ENCODE assay signal across 12 cellular contexts in genomic region chr10:19947656-19948055, GRCh38.
DNase-seq lines count a peak whose midpoint lies in the region; ATAC-seq and TF ChIP-seq lines count a peak whose summit lies in the region.
"Had no signal": no experiment of that assay in that cellular context is flagged by ENCODE, and none has a peak within 500 bp of the region (broad histone marks: within the 10 kb centered on the region; RNA-seq: fewer than 3 reads in every experiment).

No MANE protein-coding gene starts in this region.

- CTCF ChIA-PET in Caco-2 (lab: Charles Lee): no interaction called here

- intact Hi-C loops in Caco-2 (cut with micrococcal nuclease; ENCODE audit: unreplicated experiment): no loop called here

- no peaks in the 10 kb centered on the region for H3K4me1 ChIP-seq in Caco-2

- peak; percentile 70 for ATAC-seq in GM18511 (IDR thresholded peaks at IDR 0.05; ENCODE audit: unreplicated experiment)
- peak; percentile 74 for ATAC-seq in GM19463 (IDR thresholded peaks at IDR 0.05; ENCODE audit: unreplicated experiment)
- peak; percentile 46 for ATAC-seq in HG03064 (IDR thresholded peaks at IDR 0.05; ENCODE audit: low read depth, unreplicated experiment)
- no peak for ATAC-seq in HG02870 (IDR thresholded peaks at IDR 0.05; ENCODE audit: unreplicated experiment)
- ATAC-seq: T-cell had no signal

- H3K9me3 Mint-ChIP-seq in osteocyte (ENCODE audit: unreplicated experiment): peaks cover 6% of the 10 kb centered on the region
- no peaks in the 10 kb centered on the region for H3K9me3 Mint-ChIP-seq in Caco-2 (ENCODE audit: unreplicated experiment)

- H3K27me3 Mint-ChIP-seq in osteocyte (ENCODE audit: unreplicated experiment): no peaks in the 10 kb centered on the region
- peaks cover 6% of the 10 kb centered on the region for H3K27me3 Mint-ChIP-seq in Caco-2 (ENCODE audit: insufficient read depth, unreplicated experiment)
- H3K27me3 Mint-ChIP-seq: activated B cell treated with CpG ODN at 0.5 μM for 24 hours, T-cell had no signal

- H3K4me3 Mint-ChIP-seq in osteocyte (ENCODE audit: unreplicated experiment) (no peak overlapping the region), Caco-2 (ENCODE audit: unreplicated experiment) (no peak overlapping the region)
- H3K4me3 Mint-ChIP-seq: activated B cell treated with CpG ODN at 0.5 μM for 24 hours, immature natural killer cell, T-cell had no signal

- H3K4me3 ChIP-seq in Caco-2 (ENCODE audit: low read depth, low read length): no peak overlapping the region

- POLR2A ChIA-PET in Caco-2 (lab: Charles Lee): no interaction called here

- TF ChIP-seq CTCF in osteocyte (IDR thresholded peaks at IDR 0.05): no peak
- no peak for TF ChIP-seq CTCF in Caco-2 (IDR thresholded peaks at IDR 0.05; ENCODE audit: insufficient read depth in 1 of 2, low read depth in 1 of 2, low read length in 1 of 2, severe bottlenecking in 1 of 2, unreplicated experiment in 1 of 2)

- DNase-seq in osteocyte (ENCODE audit: extremely low spot score, unreplicated experiment) (no peak), dedifferentiated amniotic fluid mesenchymal stem cell (ENCODE audit: extremely low spot score) (no peak), Caco-2 (no peak)
- DNase-seq: activated B cell treated with CpG ODN at 0.5 μM for 24 hours; activated effector memory CD4-positive, alpha-beta T cell treated with Interleukin-2 at 50 U/mL for 16 hours; aorta; immature natural killer cell; T-cell had no signal

- no peaks in the 10 kb centered on the region for H3K9me3 ChIP-seq in Caco-2

- H3K27ac Mint-ChIP-seq in osteocyte (ENCODE audit: unreplicated experiment) (peak overlapping the region; percentile 49), Caco-2 (ENCODE audit: unreplicated experiment) (no peak overlapping the region)
- H3K27ac Mint-ChIP-seq: activated B cell treated with CpG ODN at 0.5 μM for 24 hours, immature natural killer cell, T-cell had no signal

- no peaks in the 10 kb centered on the region for H3K27me3 ChIP-seq in Caco-2 (replicated peaks; ENCODE audit: control insufficient read depth, insufficient read depth, low read length)

- BruUV-seq in Caco-2 (replicated peaks; lab: Mats Ljungman, UMichigan): no TSS peak

- H3K36me3 ChIP-seq in Caco-2 (ENCODE audit: control insufficient read depth, insufficient read depth, low read length): no peaks in the 10 kb centered on the region

- H3K36me3 Mint-ChIP-seq in osteocyte (ENCODE audit: unreplicated experiment): peaks cover 2% of the 10 kb centered on the region
- H3K36me3 Mint-ChIP-seq in Caco-2 (ENCODE audit: insufficient read depth, unreplicated experiment): no peaks in the 10 kb centered on the region
- H3K36me3 Mint-ChIP-seq: T-cell had no signal

- H3K4me1 Mint-ChIP-seq in osteocyte (ENCODE audit: unreplicated experiment): peaks cover 32% of the 10 kb centered on the region
- H3K4me1 Mint-ChIP-seq in Caco-2 (ENCODE audit: low read depth, unreplicated experiment): no peaks in the 10 kb centered on the region
- H3K4me1 Mint-ChIP-seq: immature natural killer cell, T-cell had no signal
